12 cellular contexts compared by ENCODE assay signal in the genomic region with DNA sequence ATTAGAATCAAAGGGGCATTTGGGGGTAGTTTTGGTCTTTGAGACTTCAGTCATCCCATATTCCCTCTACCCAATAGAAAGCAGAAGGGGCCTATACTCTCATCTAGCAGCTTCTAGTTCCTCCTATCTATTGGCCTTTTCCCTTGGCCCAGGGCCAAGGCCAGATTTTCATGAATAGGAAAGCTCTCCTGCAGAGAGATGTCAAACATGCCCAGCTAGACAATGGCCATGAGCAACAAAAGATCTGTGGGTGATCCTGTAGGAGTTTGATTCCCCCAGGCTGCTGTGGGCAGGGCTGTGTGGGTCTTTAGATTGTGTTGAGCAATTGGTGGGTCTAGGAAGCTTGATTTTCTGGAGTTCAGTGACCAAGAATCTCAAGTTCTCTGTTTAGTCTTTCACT.
"Had no signal": no experiment of that assay in that cellular context is flagged by ENCODE, and none has a peak within 500 bp of the region (broad histone marks: within the 10 kb centered on the region; RNA-seq: fewer than 3 reads in every experiment).

No MANE protein-coding gene starts in this region.

- H3K27me3 ChIP-seq: testis had no signal

- DNase-seq: activated CD8-positive, alpha-beta memory T cell treated with anti-CD3 and anti-CD28 coated beads, Interleukin-2, amount 10 ng/mL, durations not matched to agents 7 days and 5 days; activated effector memory CD4-positive, alpha-beta T cell treated with anti-CD3 and anti-CD28 coated beads, Interleukin-2, amount 50 U/mL, for 16 hours; activated T-cell treated with anti-CD3 and anti-CD28 coated beads, Interleukin-2, amount 50 U/mL, for 4 hours; brain microvascular endothelial cell; effector memory CD8-positive, alpha-beta T cell; midbrain; stimulated activated CD4-positive, alpha-beta T cell treated with anti-CD3 and anti-CD28 coated beads, Interleukin-4, amount 100 ng/mL, for 24 hours; stimulated activated naive CD8-positive, alpha-beta T cell treated with anti-CD3 and anti-CD28 coated beads, Interleukin-15, amount 100 ng/mL, for 72 hours; testis had no signal

- H3K9me3 ChIP-seq: gastroesophageal sphincter, testis had no signal

- H3K36me3 ChIP-seq: brain microvascular endothelial cell, gastroesophageal sphincter had no signal

- H3K4me1 ChIP-seq: parathyroid adenoma had no signal

- H3K4me3 ChIP-seq: gastroesophageal sphincter, lung, testis had no signal

- H3K9ac ChIP-seq: parathyroid adenoma had no signal
